In the genomic region with DNA sequence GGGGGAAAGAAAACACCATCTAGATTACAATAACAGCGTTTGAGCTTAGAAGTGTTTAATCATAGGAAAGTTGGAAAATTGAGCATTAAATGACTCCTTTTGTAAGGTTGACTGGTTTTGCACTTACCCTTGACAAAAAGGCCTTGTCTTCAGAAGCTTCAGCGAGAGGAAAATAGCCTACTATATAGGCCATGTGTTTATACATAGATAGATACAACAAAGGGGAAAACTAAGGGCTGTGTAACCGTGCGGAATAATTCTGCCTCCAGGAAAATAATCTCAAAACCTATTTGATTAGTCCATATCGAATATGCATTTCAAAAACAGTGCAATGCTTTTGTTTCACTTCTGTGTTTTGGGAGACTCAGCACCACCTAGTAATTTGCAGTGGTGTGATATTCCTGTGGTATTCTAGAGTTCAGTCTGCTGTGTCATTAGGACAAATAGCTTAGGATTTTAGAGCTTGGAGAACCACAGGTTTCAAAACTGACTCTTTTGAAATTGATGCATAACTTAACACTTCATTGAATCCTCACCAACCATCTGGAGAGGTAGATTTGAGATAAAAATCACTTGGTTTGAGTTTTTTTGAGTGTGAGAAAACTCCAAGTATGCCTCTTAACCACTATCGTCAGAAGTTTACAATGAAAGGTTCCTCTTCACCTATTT, we compare ENCODE assay signal across 8 cellular contexts. TPM values are rescaled to one million over a fixed set of nuclear protein-coding genes. Genes with fewer than 3 reads are reported as not detected.
DNase-seq lines count a peak whose midpoint lies in the region; ATAC-seq and TF ChIP-seq lines count a peak whose summit lies in the region.

No MANE protein-coding gene starts in this region.

- TF ChIP-seq CTCF in GM12865 (IDR thresholded peaks at IDR 0.05; ENCODE audit: insufficient read depth, low read depth, low read length, missing control alignments) (no peak), fibroblast of mammary gland (conservative IDR thresholded peaks at IDR 0.05; ENCODE audit: control insufficient read depth, insufficient read depth, low read depth, low read length) (no peak)

- H3K4me1 ChIP-seq in skeletal muscle tissue (ENCODE audit: control insufficient read depth in 3 of 3, insufficient read depth in 3 of 3, low read length in 3 of 3): peaks cover 10 to 30% (median 10%) of the 10 kb centered on the region in 3 donors

- H3K4me3 ChIP-seq in GM12865 (ENCODE audit: low read depth, low read length): peak overlapping the region; percentile 80
- peak overlapping the region; percentile 65 for H3K4me3 ChIP-seq in fibroblast of mammary gland (ENCODE audit: control insufficient read depth, low read depth, low read length)
- peak overlapping the region in 2 of 3 donors; percentile 29 to 54 for H3K4me3 ChIP-seq in skeletal muscle tissue (ENCODE audit: low read length in 3 of 3)

- H3K27ac ChIP-seq in skeletal muscle tissue (ENCODE audit: low read depth, low read length): no peak overlapping the region

- DNase-seq in GM12865 (ENCODE audit: low read depth) (no peak), RKO (ENCODE audit: low spot score) (peak; percentile 47), fibroblast of mammary gland (ENCODE audit: low read depth) (peak; percentile 41), COLO668 (lab: John Stamatoyannopoulos, UW; ENCODE audit: unreplicated experiment) (no peak), hepatic stellate cell (ENCODE audit: low spot score) (no peak), G401 (ENCODE audit: low spot score) (no peak)

- no peaks in the 10 kb centered on the region for H3K9me3 ChIP-seq in skeletal muscle tissue (ENCODE audit: control insufficient read depth in 3 of 3, low read length in 3 of 3)

- H3K36me3 ChIP-seq in skeletal muscle tissue (ENCODE audit: control insufficient read depth in 3 of 3, insufficient read depth in 3 of 3, low read length in 3 of 3): peaks cover 0 to 3% (median 0%) of the 10 kb centered on the region in 3 donors

- H3K9ac ChIP-seq in skeletal muscle tissue (ENCODE audit: low read depth in 1 of 3, low read length in 3 of 3): no peak overlapping the region

- in situ Hi-C loops in G401 (cut with HindIII; ENCODE audit: low sequenced_read_pairs): no loop called here

- ATAC-seq in HG02571 (IDR thresholded peaks at IDR 0.05; ENCODE audit: unreplicated experiment): no peak

- no peaks in the 10 kb centered on the region for H3K27me3 ChIP-seq in skeletal muscle tissue (ENCODE audit: control insufficient read depth in 3 of 3, insufficient read depth in 3 of 3, low read length in 3 of 3)

RNA-seq across cellular contexts. Expression of a gene that starts 1.8 kb away (rescaled TPM):
- total RNA-seq in skeletal muscle tissue: 9.4 TPM
- not detected in 2 replicates for total RNA-seq in G401 (2014; rRNA removed; shearing (Covaris generic))

RNA-seq across cellular contexts. Expression of a gene that starts 55.3 kb away (rescaled TPM):
- 7.8 TPM for total RNA-seq in skeletal muscle tissue
- total RNA-seq in G401 (2014; rRNA removed; shearing (Covaris generic)): 8.7 and 17.8 TPM in 2 replicates

Comparison
In these comparisons a context has a peak if more than half of its experiments do, and no peak if none do; other contexts are left out.
1. DNase-seq: peak in RKO (single experiment) and fibroblast of mammary gland (single experiment); none in GM12865 (single experiment), COLO668 (single experiment), hepatic stellate cell (single experiment) and G401 (single experiment).
2. RNA of a gene that starts 1.8 kb away (total RNA-seq): 9.4 TPM in skeletal muscle tissue (single experiment); not detected in G401; every median in the first group is over 10 times any median in the second.
3. Peak in every context shown above with its lines, with median percentiles within 50 percentile points of each other: H3K4me3 ChIP-seq.